Comparison of ENCODE assay signal across 18 cellular contexts in genomic region chr9:8428389-8428788, GRCh38.
"Had no signal": no experiment of that assay in that cellular context is flagged by ENCODE, and none has a peak within 500 bp of the region (broad histone marks: within the 10 kb centered on the region; RNA-seq: fewer than 3 reads in every experiment).

No MANE protein-coding gene starts in this region.

- H3K4me1 ChIP-seq: ascending aorta, breast epithelium, gastrocnemius medialis, heart left ventricle, prostate gland, upper lobe of right lung had no signal

- H3K4me3 ChIP-seq: ascending aorta, breast epithelium, gastrocnemius medialis, heart left ventricle, prostate gland, skin epidermis, thoracic aorta, upper lobe of right lung had no signal

- ATAC-seq: gastrocnemius medialis, heart left ventricle, right cardiac atrium, SK-N-SH treated with all-trans-retinoic acid at 6 μM for 48 hours, upper lobe of right lung had no signal

- H3K27ac Mint-ChIP-seq: endodermal cell had no signal

- H3K27ac ChIP-seq: ascending aorta, breast epithelium, gastrocnemius medialis, heart left ventricle, prostate gland, skin epidermis, thoracic aorta, upper lobe of right lung, WERI-Rb-1 had no signal

- H3K36me3 ChIP-seq: ascending aorta, breast epithelium, gastrocnemius medialis, heart left ventricle, prostate gland, thoracic aorta, upper lobe of right lung, WERI-Rb-1 had no signal

- H3K9me3 Mint-ChIP-seq: endodermal cell, immature natural killer cell, neural crest cell had no signal

- H3K4me3 Mint-ChIP-seq: endodermal cell, neural crest cell had no signal

- DNase-seq: activated CD4-positive, alpha-beta T cell treated with anti-CD3 and anti-CD28 coated beads for 48 hours; endodermal cell; gastrocnemius medialis; heart left ventricle; right cardiac atrium; SHP77 treated with DMSO at 0.1 percent for 48 hours; stimulated activated CD4-positive, alpha-beta T cell treated with anti-CD3 and anti-CD28 coated beads, Interleukin-4, amount 100 ng/mL, for 4 hours; stimulated activated CD8-positive, alpha-beta memory T cell treated with anti-CD3 and anti-CD28 coated beads, Interleukin-4, amount 100 ng/mL, for 48 hours; upper lobe of right lung; WERI-Rb-1 had no signal

- H3K27me3 ChIP-seq: ascending aorta, breast epithelium, gastrocnemius medialis, heart left ventricle, upper lobe of right lung had no signal

- H3K9me3 ChIP-seq: ascending aorta, breast epithelium, gastrocnemius medialis, heart left ventricle, prostate gland, thoracic aorta, upper lobe of right lung had no signal

- H3K36me3 Mint-ChIP-seq: immature natural killer cell had no signal
